In genomic region chr14:104390941-104391901, GRCh38 we compare ENCODE assay signal across 12 cellular contexts.
A peak's percentile ranks its signal among the peaks of the same experiment; 100 is the strongest.
DNase-seq lines count a peak whose midpoint lies in the region; ATAC-seq and TF ChIP-seq lines count a peak whose summit lies in the region.
"Had no signal": no experiment of that assay in that cellular context is flagged by ENCODE, and none has a peak within 500 bp of the region (broad histone marks: within the 10 kb centered on the region; RNA-seq: fewer than 3 reads in every experiment).

No MANE protein-coding gene starts in this region.

- TF ChIP-seq CTCF in heart left ventricle (IDR thresholded peaks at IDR 0.05) (no peak), left lung (IDR thresholded peaks at IDR 0.05) (no peak)

- H3K4me3 Mint-ChIP-seq in T-helper 17 cell = peak overlapping the region; percentile 78

- H3K27ac ChIP-seq in heart left ventricle (no peak overlapping the region), left lung (no peak overlapping the region)
- H3K27ac ChIP-seq: C4-2B had no signal

- intact Hi-C loops in heart left ventricle (cut with DNase I) (loop anchor here in 1 of 10 donors (10.0 kb wide), 1 partner anchor 256 kb away; the partner anchor contains the start of gene KIF26A), Right ventricle myocardium superior (cut with DNase I) (no loop called here), left lung (cut with DNase I) (no loop called here)

- H3K4me1 ChIP-seq in heart left ventricle = peaks cover 5 to 43% (median 25%) of the 10 kb centered on the region in 12 donors
- peaks cover 0 to 18% of the 10 kb centered on the region in 2 donors for H3K4me1 ChIP-seq in left lung
- no peaks in the 10 kb centered on the region for H3K4me1 ChIP-seq in HAP-1

- H3K4me1 Mint-ChIP-seq in T-helper 17 cell = peaks cover 38% of the 10 kb centered on the region

- H3K9me3 ChIP-seq in heart left ventricle (no peaks in the 10 kb centered on the region), T-helper 17 cell (ENCODE audit: control insufficient read depth, low read length, poor library complexity, severe bottlenecking) (no peaks in the 10 kb centered on the region), left lung (no peaks in the 10 kb centered on the region), HAP-1 (no peaks in the 10 kb centered on the region)
- H3K9me3 ChIP-seq: MG63 had no signal

- peaks cover 2% of the 10 kb centered on the region for H3K36me3 Mint-ChIP-seq in T-helper 17 cell (ENCODE audit: low read depth)

- H3K4me3 ChIP-seq in heart left ventricle (no peak overlapping the region), left lung (no peak overlapping the region), HAP-1 (no peak overlapping the region)
- H3K4me3 ChIP-seq: MG63 had no signal

- TF ChIP-seq POLR2A in heart left ventricle (IDR thresholded peaks at IDR 0.05) = no peak

- H3K36me3 ChIP-seq in heart left ventricle (no peaks in the 10 kb centered on the region), left lung (no peaks in the 10 kb centered on the region), HAP-1 (replicated peaks) (no peaks in the 10 kb centered on the region)
- H3K36me3 ChIP-seq: MG63 had no signal

- in situ Hi-C loops in HAP-1 (cut with MboI; ENCODE audit: low sequenced_read_pairs) = no loop called here

- no peaks in the 10 kb centered on the region for H3K27me3 Mint-ChIP-seq in T-helper 17 cell

- 86 to 94% (median 91%) methylated on average over 21 to 33 of the region's 33 CpGs for WGBS in heart left ventricle, 4 donors

- peak overlapping the region; percentile 97 for H3K27ac Mint-ChIP-seq in T-helper 17 cell

- H3K27me3 ChIP-seq in heart left ventricle = no peaks in the 10 kb centered on the region
- peaks cover 0 to 3% of the 10 kb centered on the region in 2 donors for H3K27me3 ChIP-seq in left lung
- peaks cover 7% of the 10 kb centered on the region for H3K27me3 ChIP-seq in HAP-1 (ENCODE audit: low read depth)
- H3K27me3 ChIP-seq: MG63 had no signal

- ATAC-seq in heart left ventricle (no peak), Right ventricle myocardium superior (ENCODE audit: poor library complexity) (no peak), T-helper 17 cell (no peak), left lung (no peak), HG03442 (IDR thresholded peaks at IDR 0.05; ENCODE audit: unreplicated experiment) (no peak)

- DNase-seq in heart left ventricle (peak in 4 of 5 donors; percentile 5 to 60 (median 16)), Right ventricle myocardium superior (no peak), T-helper 17 cell (no peak), left lung (peak; percentile 24 to 78), HAP-1 (ENCODE audit: low spot score in 2 of 2) (no peak), OCI-M2 (lab: John Stamatoyannopoulos, UW; ENCODE audit: unreplicated experiment) (no peak), SKM-1 treated with dmso at 0.1 percent for 144 hours (lab: John Stamatoyannopoulos, UW; ENCODE audit: unreplicated experiment) (no peak)
- DNase-seq: MG63; occipital lobe; stimulated activated CD4-positive, alpha-beta T cell treated with anti-CD3 and anti-CD28 coated beads, Interleukin-1b, Interleukin-23, amount 100 ng/mL, for 48 hours had no signal

Comparison
In these comparisons a context has a peak if more than half of its experiments do, and no peak if none do; other contexts are left out.
1. DNase-seq: peak in heart left ventricle (4 of 5) and left lung (2 of 2); none in Right ventricle myocardium superior (single experiment), T-helper 17 cell (0 of 3), HAP-1 (0 of 2), OCI-M2 (single experiment) and SKM-1 treated with dmso at 0.1 percent for 144 hours (single experiment).